In the genomic region with DNA sequence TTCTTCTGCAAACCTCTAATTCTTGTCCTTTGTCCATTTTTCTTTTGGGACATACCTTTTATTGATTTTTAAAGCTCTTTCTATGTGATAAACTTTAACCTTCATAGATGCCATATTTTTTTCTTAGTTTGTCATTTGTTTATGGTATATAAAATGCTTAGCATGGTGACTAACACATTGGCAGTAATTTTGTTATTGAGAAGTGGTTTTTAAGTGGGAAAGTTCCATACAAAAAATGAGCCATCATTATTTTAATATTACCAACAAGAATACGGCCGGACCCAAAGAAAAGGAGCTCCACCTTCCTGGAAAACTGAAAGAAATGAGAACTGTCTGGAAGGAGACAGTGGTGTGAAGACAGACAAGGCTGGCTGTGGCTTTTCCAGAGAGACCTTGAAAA, we compare ENCODE assay signal across 14 cellular contexts.
"Had no signal": no experiment of that assay in that cellular context is flagged by ENCODE, and none has a peak within 500 bp of the region (broad histone marks: within the 10 kb centered on the region; RNA-seq: fewer than 3 reads in every experiment).

No MANE protein-coding gene starts in this region.

- H3K4me3 Mint-ChIP-seq: T-cell had no signal

- H3K9me3 Mint-ChIP-seq: T-cell had no signal

- H3K27ac Mint-ChIP-seq: T-cell had no signal

- H3K4me1 Mint-ChIP-seq: T-cell had no signal

- H3K27ac ChIP-seq: HL-60, RWPE1 had no signal

- H3K36me3 Mint-ChIP-seq: T-cell had no signal

- DNase-seq: KBM-7, MV-4-11, NCI-H1048, NCI-H1105, NCI-H1436 treated with DMSO at 0.1 percent for 48 hours, NCI-H1694, NCI-H187 treated with DMSO at 0.1 percent for 48 hours, NCI-H2171 treated with DMSO at 0.1 percent for 48 hours, NCI-H524 treated with DMSO at 0.1 percent for 48 hours, SW 1271, T-cell had no signal

- ATAC-seq: Panc1, T-cell had no signal
